ENCODE assay signal across 8 cellular contexts in genomic region chr11:43579171-43579918, GRCh38.
A peak's percentile ranks its signal among the peaks of the same experiment; 100 is the strongest.
DNase-seq lines count a peak whose midpoint lies in the region; ATAC-seq and TF ChIP-seq lines count a peak whose summit lies in the region.

No MANE protein-coding gene starts in this region.

- H3K27me3 ChIP-seq in H9 (ENCODE audit: insufficient read depth, low read length): peaks cover 79% of the 10 kb centered on the region
- peaks cover 52% of the 10 kb centered on the region for H3K27me3 ChIP-seq in PC-3 (ENCODE audit: low read length)

- TF ChIP-seq CTCF in H9 (conservative IDR thresholded peaks at IDR 0.05): peak; percentile 55
- TF ChIP-seq CTCF in PC-3 (conservative IDR thresholded peaks at IDR 0.05; ENCODE audit: low read depth, low read length): peak; percentile 29
- TF ChIP-seq CTCF in brain (conservative IDR thresholded peaks at IDR 0.05): peak in 1 of 2 experiments; percentile 66

- H3T11ph ChIP-seq in H9 (ENCODE audit: low read length): no peak overlapping the region

- H3F3A ChIP-seq in PC-3 (ENCODE audit: low read length, unreplicated experiment): no peaks in the 10 kb centered on the region

- H3K9ac ChIP-seq in H9 (ENCODE audit: extremely low read depth, insufficient read length, low read length): no peak overlapping the region
- no peak overlapping the region for H3K9ac ChIP-seq in PC-3 (ENCODE audit: low read length)

- H3K9me3 ChIP-seq in H9 (ENCODE audit: control insufficient read depth, low read depth, low read length) (no peaks in the 10 kb centered on the region), PC-3 (ENCODE audit: low read length) (no peaks in the 10 kb centered on the region)

- CTCF ChIA-PET in PC-3 (lab: Charles Lee): interaction anchor here (0.6 to 0.8 kb wide), 2 partner anchors 14 to 75 kb away, joined by 7 to 8 read pairs; no protein-coding TSS in a partner anchor

- H3K79me2 ChIP-seq in H9 (ENCODE audit: insufficient read depth, low read length) (no peaks in the 10 kb centered on the region), PC-3 (ENCODE audit: low read length) (no peaks in the 10 kb centered on the region)

- H4K8ac ChIP-seq in H9 (replicated peaks; ENCODE audit: insufficient read length, low read depth, low read length): no peak overlapping the region

- no peak overlapping the region for H4K5ac ChIP-seq in H9 (ENCODE audit: insufficient read length, low read depth, low read length)

- H3K9me3 Mint-ChIP-seq in H9: no peaks in the 10 kb centered on the region; a peak in 2 of 5 replicates
- H3K9me3 Mint-ChIP-seq in brain: peaks cover 0 to 6% (median 0%) of the 10 kb centered on the region in 5 experiments

- H3K4me1 Mint-ChIP-seq in H9 (peaks cover 40 to 71% of the 10 kb centered on the region in 2 experiments), brain (peaks cover 74% of the 10 kb centered on the region)

- H3K36me3 ChIP-seq in PC-3 (ENCODE audit: low read depth, low read length): no peaks in the 10 kb centered on the region

- H4K91ac ChIP-seq in H9 (ENCODE audit: insufficient read length, low read depth, low read length): no peak overlapping the region

- H3K27ac Mint-ChIP-seq in H9 (no peak overlapping the region), brain (peak overlapping the region in 2 of 5 experiments; percentile 32 to 36)

- no peak overlapping the region for H3K23ac ChIP-seq in H9 (ENCODE audit: insufficient read length, low read depth, low read length)

- H3K4me3 ChIP-seq in PC-3 (ENCODE audit: low read length): peak overlapping the region; percentile 77

- H3K4me1 ChIP-seq in H9 (ENCODE audit: insufficient read depth, low read length): no peaks in the 10 kb centered on the region
- no peaks in the 10 kb centered on the region; the same call in 1 of the 2 replicates for H3K4me1 ChIP-seq in PC-3 (ENCODE audit: insufficient read depth, low read length)

- intact Hi-C loops in PC-3 (cut with micrococcal nuclease): loop anchor here (5.0 to 10.0 kb wide), 2 partner anchors 125 to 158 kb away; no protein-coding TSS in a partner anchor

- H2AFZ ChIP-seq in H9 (ENCODE audit: low read length): no peak overlapping the region
- peak overlapping the region; percentile 92 for H2AFZ ChIP-seq in PC-3 (ENCODE audit: low read length)

- H3K18ac ChIP-seq in H9 (ENCODE audit: insufficient read length, low read depth, low read length): no peak overlapping the region

- H2AK5ac ChIP-seq in H9 (ENCODE audit: insufficient read length, low read length): no peak overlapping the region

- H3K56ac ChIP-seq in H9 (ENCODE audit: insufficient read length, low read depth, low read length): no peak overlapping the region

- no peak overlapping the region for H2BK5ac ChIP-seq in H9 (ENCODE audit: insufficient read length, low read length)

- H3K4ac ChIP-seq in H9 (ENCODE audit: low read depth, low read length): no peak overlapping the region

- no peak overlapping the region for H2BK12ac ChIP-seq in H9 (ENCODE audit: insufficient read length, low read depth, low read length)

- H3K9me2 ChIP-seq in PC-3 (replicated peaks; ENCODE audit: low read length): no peaks in the 10 kb centered on the region

- H3K14ac ChIP-seq in H9 (ENCODE audit: insufficient read depth, low read length): no peak overlapping the region

- no CpG with 5 or more reads among the region's 83 CpGs for WGBS in H9 (ENCODE audit: extremely low coverage, insufficient read length, low lambda C conversion rate)

- POLR2A ChIA-PET in PC-3 (lab: Charles Lee; ENCODE audit: unreplicated experiment): no interaction called here

- H3K4me2 ChIP-seq in H9 (ENCODE audit: insufficient read depth, insufficient read length, low read length): peak overlapping the region; percentile 61
- peak overlapping the region; percentile 97 for H3K4me2 ChIP-seq in PC-3 (ENCODE audit: low read length)

- BruUV-seq in PC-3 (replicated peaks; lab: Mats Ljungman, UMichigan): no TSS peak

- no peak overlapping the region for H2BK15ac ChIP-seq in H9 (ENCODE audit: low read depth, low read length)

- no peak overlapping the region for H3K27ac ChIP-seq in H9 (ENCODE audit: insufficient read length, low read depth, low read length)
- H3K27ac ChIP-seq in PC-3 (ENCODE audit: low read length): no peak overlapping the region

- H2BK120ac ChIP-seq in H9 (ENCODE audit: low read depth, low read length, poor library complexity, severe bottlenecking): no peak overlapping the region

- H3K27me3 Mint-ChIP-seq in H9 (ENCODE audit: low read depth): peaks cover 99% of the 10 kb centered on the region
- peaks cover 83% of the 10 kb centered on the region for H3K27me3 Mint-ChIP-seq in brain

- H3K36me3 Mint-ChIP-seq in H9 (ENCODE audit: insufficient read depth in 1 of 3, low read depth in 3 of 3) (no peaks in the 10 kb centered on the region; a peak in 2 of 7 replicates), brain (no peaks in the 10 kb centered on the region)

- ATAC-seq in PC-3: peak; percentile 75
- no peak for ATAC-seq in GM21381 (IDR thresholded peaks at IDR 0.05; ENCODE audit: unreplicated experiment)

- peaks cover 35% of the 10 kb centered on the region for H3K23me2 ChIP-seq in H9 (ENCODE audit: insufficient read length, low read depth, low read length, poor library complexity, severe bottlenecking)

- H4K20me1 ChIP-seq in H9 (ENCODE audit: control insufficient read depth, insufficient read depth, insufficient read length) (no peaks in the 10 kb centered on the region), PC-3 (ENCODE audit: low read length) (no peaks in the 10 kb centered on the region)

- H2BK20ac ChIP-seq in H9 (ENCODE audit: low read depth, low read length, poor library complexity, severe bottlenecking): no peak overlapping the region

- H3K4me3 Mint-ChIP-seq in H9 (peak overlapping the region; percentile 76 to 92), brain (peak overlapping the region; percentile 91 to 99 (median 93))

- no peaks in the 10 kb centered on the region for H3K79me1 ChIP-seq in H9 (ENCODE audit: insufficient read depth, low read depth, low read length, poor library complexity, severe bottlenecking)

- DNase-seq in COLO668 (lab: John Stamatoyannopoulos, UW; ENCODE audit: unreplicated experiment) (peak; percentile 60), H9 (peak; percentile 78), PC-3 (peak; percentile 59), kidney tubule cell (ENCODE audit: low spot score) (peak; percentile 52), mucosa of gallbladder (ENCODE audit: low spot score) (no peak)
- DNase-seq in stimulated activated CD8-positive, alpha-beta memory T cell treated with anti-CD3 and anti-CD28 coated beads, Interleukin-15, amount 100 ng/mL, for 48 hours (ENCODE audit: low read depth in 2 of 2): peak; percentile 33 to 45
